28 cellular contexts compared by ENCODE assay signal in the genomic region with DNA sequence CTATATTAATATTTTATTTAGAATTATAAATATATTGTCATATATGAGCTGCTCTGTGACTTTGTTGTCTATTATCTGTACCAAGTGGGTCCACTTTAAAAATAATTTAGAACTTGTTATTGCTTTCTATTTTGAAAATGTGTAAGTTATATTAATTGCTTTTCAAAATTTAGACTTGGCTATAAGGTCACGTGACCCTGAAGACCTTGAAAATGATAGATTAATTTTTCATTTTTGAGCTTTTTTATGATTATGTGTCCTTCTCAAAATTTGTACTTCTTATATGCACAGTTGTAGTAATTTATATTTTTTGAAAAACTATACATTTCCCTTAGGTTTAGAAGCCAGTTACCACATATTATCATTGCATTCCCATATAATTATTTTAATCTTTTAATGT.
"Had no signal": no experiment of that assay in that cellular context is flagged by ENCODE, and none has a peak within 500 bp of the region (broad histone marks: within the 10 kb centered on the region; RNA-seq: fewer than 3 reads in every experiment).

No MANE protein-coding gene starts in this region.

- H3K9me3 ChIP-seq: ovary, suprapubic skin, testis, tibial artery, transverse colon, upper lobe of right lung, uterus had no signal

- H3K36me3 ChIP-seq: neural progenitor cell, ovary, spleen, suprapubic skin, tibial artery, transverse colon, upper lobe of right lung, uterus had no signal

- H3K4me3 ChIP-seq: neural progenitor cell, ovary, psoas muscle, skin epidermis, smooth muscle cell, spleen, suprapubic skin, testis, tibial artery, transverse colon, upper lobe of right lung, uterus had no signal

- H3K9ac ChIP-seq: neural progenitor cell, parathyroid adenoma had no signal

- H3K79me2 ChIP-seq: parathyroid adenoma had no signal

- H2AFZ ChIP-seq: neural progenitor cell, parathyroid adenoma had no signal

- DNase-seq: natural killer cell; occipital lobe; ovary; posterior cingulate gyrus; psoas muscle; right cardiac atrium; spleen; stimulated activated CD4-positive, alpha-beta T cell treated with anti-CD3 and anti-CD28 coated beads, Interleukin-12 subunit alpha, Interleukin-12 subunit beta, amount 100 ng/mL, for 4 hours; stimulated activated CD4-positive, alpha-beta T cell treated with anti-CD3 and anti-CD28 coated beads, Interleukin-1b, Interleukin-23, amount 100 ng/mL, for 48 hours; stimulated activated CD4-positive, alpha-beta T cell treated with anti-CD3 and anti-CD28 coated beads, Interleukin-4, amount 100 ng/mL, for 1 hour; stimulated activated CD4-positive, alpha-beta T cell treated with anti-CD3 and anti-CD28 coated beads, Interleukin-4, amount 100 ng/mL, for 4 hours; stimulated activated CD8-positive, alpha-beta memory T cell treated with anti-CD3 and anti-CD28 coated beads, Interleukin-4, amount 100 ng/mL, for 48 hours; stimulated activated naive CD4-positive, alpha-beta T cell; stimulated activated naive CD8-positive, alpha-beta T cell treated with anti-CD3 and anti-CD28 coated beads, Interleukin-15, amount 100 ng/mL, for 72 hours; stimulated activated naive CD8-positive, alpha-beta T cell treated with anti-CD3 and anti-CD28 coated beads, Interleukin-15, Interleukin-2, amounts not matched to agents 100 U/mL and 50 U/mL, for 24 hours; substantia nigra; testis; tibial artery; transverse colon; upper lobe of right lung; uterus had no signal

- H3K27ac ChIP-seq: neural progenitor cell, ovary, parathyroid adenoma, psoas muscle, skin epidermis, spleen, suprapubic skin, testis, tibial artery, transverse colon, upper lobe of right lung, uterus had no signal

- H3K27me3 ChIP-seq: neural progenitor cell, ovary, spleen, suprapubic skin, testis, tibial artery, transverse colon, upper lobe of right lung, uterus had no signal

- H3K4me2 ChIP-seq: neural progenitor cell, smooth muscle cell had no signal

- H3K4me1 ChIP-seq: neural progenitor cell, parathyroid adenoma, psoas muscle, spleen, suprapubic skin, testis, tibial artery, transverse colon, upper lobe of right lung, uterus had no signal

- ATAC-seq: natural killer cell; psoas muscle; right cardiac atrium; sciatic nerve; stimulated activated memory B cell treated with anti-CD40 and anti-IgM and Interleukin-4, amounts not matched to agents 10 μg/mL and 1 μg/mL and 100 μg/mL, for 72 hours; stimulated activated naive CD8-positive, alpha-beta T cell treated with anti-CD3 and anti-CD28 coated beads, Interleukin-15, amount 100 ng/mL, for 72 hours; stimulated activated naive CD8-positive, alpha-beta T cell treated with anti-CD3 and anti-CD28 coated beads, Interleukin-15, Interleukin-2, amounts not matched to agents 100 U/mL and 50 U/mL, for 24 hours; upper lobe of right lung had no signal
